18 cellular contexts compared by ENCODE assay signal in genomic region chr6:170404036-170404435, GRCh38.
DNase-seq lines count a peak whose midpoint lies in the region; ATAC-seq, FAIRE-seq and TF ChIP-seq lines count a peak whose summit lies in the region.
"Had no signal": no experiment of that assay in that cellular context is flagged by ENCODE, and none has a peak within 500 bp of the region (broad histone marks: within the 10 kb centered on the region; RNA-seq: fewer than 3 reads in every experiment).

No MANE protein-coding gene starts in this region.

- H3K4me2 ChIP-seq in keratinocyte (ENCODE audit: control insufficient read depth, extremely low read depth, insufficient read depth, low read depth, low read length) (no peak overlapping the region), OCI-LY7 (ENCODE audit: low read length) (no peak overlapping the region)

- DNase-seq in RWPE1 (ENCODE audit: low spot score): no peak
- no peak for DNase-seq in keratinocyte (ENCODE audit: low read depth, low spot score)
- DNase-seq in stimulated activated effector memory CD8-positive, alpha-beta T cell treated with anti-CD3 and anti-CD28 coated beads, Interleukin-12 subunit alpha, Interleukin-12 subunit beta, amount 100 ng/mL, for 72 hours (ENCODE audit: low spot score in 2 of 2): no peak
- no peak for DNase-seq in NAMALWA (ENCODE audit: low spot score)
- DNase-seq in OCI-LY7 (ENCODE audit: low spot score): no peak
- DNase-seq: activated CD4-positive, alpha-beta T cell treated with anti-CD3 and anti-CD28 coated beads, Interleukin-2, amount 50 U/mL, for 4 hours; activated T-cell treated with anti-CD3 and anti-CD28 coated beads, Interleukin-2, amount 50 U/mL, for 1 hour; colonic mucosa; NCI-H1930; NCI-H524; transverse colon had no signal

- no peak overlapping the region for H3K9ac ChIP-seq in keratinocyte (ENCODE audit: control insufficient read depth, extremely low read depth, insufficient read depth, low read length)

- no peak overlapping the region for H2AFZ ChIP-seq in keratinocyte (ENCODE audit: control insufficient read depth, low read length)
- no peak overlapping the region for H2AFZ ChIP-seq in OCI-LY7 (ENCODE audit: low read length)

- no peaks in the 10 kb centered on the region for H3K9me3 Mint-ChIP-seq in stimulated activated effector memory CD8-positive, alpha-beta T cell treated with anti-CD3 and anti-CD28 coated beads, Interleukin-12 subunit alpha, Interleukin-12 subunit beta, amount 100 ng/mL, for 72 hours

- peak overlapping the region; percentile 64 for H3K27ac Mint-ChIP-seq in stimulated activated effector memory CD8-positive, alpha-beta T cell treated with anti-CD3 and anti-CD28 coated beads, Interleukin-12 subunit alpha, Interleukin-12 subunit beta, amount 100 ng/mL, for 72 hours
- H3K27ac Mint-ChIP-seq: activated naive CD8-positive, alpha-beta T cell had no signal

- H3K4me3 ChIP-seq in keratinocyte (ENCODE audit: control insufficient read depth in 2 of 3, extremely low read depth in 1 of 3, insufficient read depth in 2 of 3, low read depth in 1 of 3, low read length in 3 of 3) (no peak overlapping the region), OCI-LY7 (ENCODE audit: low read depth, low read length, poor library complexity, severe bottlenecking) (no peak overlapping the region)
- H3K4me3 ChIP-seq: colonic mucosa, transverse colon had no signal

- dilution Hi-C loops in keratinocyte (cut with MboI; ENCODE audit: extremely low pct_ligation_motif_present, low sequenced_read_pairs): no loop called here

- H3K27me3 ChIP-seq in keratinocyte (ENCODE audit: control insufficient read depth, extremely low read depth, insufficient read depth, low read length): no peaks in the 10 kb centered on the region
- H3K27me3 ChIP-seq: colonic mucosa, transverse colon had no signal

- peaks cover 6% of the 10 kb centered on the region for H3K9me3 ChIP-seq in keratinocyte (ENCODE audit: control insufficient read depth, low read depth, low read length)
- H3K9me3 ChIP-seq in OCI-LY7 (ENCODE audit: low read length): no peaks in the 10 kb centered on the region
- H3K9me3 ChIP-seq: colonic mucosa, transverse colon had no signal

- no peaks in the 10 kb centered on the region for H3K9me2 ChIP-seq in OCI-LY7 (ENCODE audit: insufficient read depth, low read length)

- H3K4me1 ChIP-seq in keratinocyte (ENCODE audit: control insufficient read depth, extremely low read depth, insufficient read depth, low read length): peaks cover 47% of the 10 kb centered on the region
- no peaks in the 10 kb centered on the region for H3K4me1 ChIP-seq in OCI-LY7 (ENCODE audit: insufficient read depth, low read length, poor library complexity, severe bottlenecking)
- H3K4me1 ChIP-seq: colonic mucosa, transverse colon had no signal

- H3K36me3 Mint-ChIP-seq in stimulated activated effector memory CD8-positive, alpha-beta T cell treated with anti-CD3 and anti-CD28 coated beads, Interleukin-12 subunit alpha, Interleukin-12 subunit beta, amount 100 ng/mL, for 72 hours: peaks cover 66% of the 10 kb centered on the region

- H3K79me2 ChIP-seq in keratinocyte (ENCODE audit: control insufficient read depth, insufficient read depth, low read length) (no peaks in the 10 kb centered on the region), OCI-LY7 (ENCODE audit: insufficient read depth, low read depth, low read length) (no peaks in the 10 kb centered on the region)

- POLR2A ChIA-PET in RWPE1 (lab: Yijun Ruan, JAX; ENCODE audit: low non-redundant PET) (no interaction called here), OCI-LY7 (lab: Charles Lee) (no interaction called here)

- H3K4me1 Mint-ChIP-seq in stimulated activated effector memory CD8-positive, alpha-beta T cell treated with anti-CD3 and anti-CD28 coated beads, Interleukin-12 subunit alpha, Interleukin-12 subunit beta, amount 100 ng/mL, for 72 hours: no peaks in the 10 kb centered on the region
- H3K4me1 Mint-ChIP-seq: CD14-positive monocyte had no signal

- H3K4me3 Mint-ChIP-seq in stimulated activated effector memory CD8-positive, alpha-beta T cell treated with anti-CD3 and anti-CD28 coated beads, Interleukin-12 subunit alpha, Interleukin-12 subunit beta, amount 100 ng/mL, for 72 hours: no peak overlapping the region
- H3K4me3 Mint-ChIP-seq: activated naive CD8-positive, alpha-beta T cell; CD14-positive monocyte had no signal

- ATAC-seq in stimulated activated effector memory CD8-positive, alpha-beta T cell treated with anti-CD3 and anti-CD28 coated beads, Interleukin-12 subunit alpha, Interleukin-12 subunit beta, amount 100 ng/mL, for 72 hours: no peak
- ATAC-seq in HG03159 (IDR thresholded peaks at IDR 0.05; ENCODE audit: unreplicated experiment): no peak
- no peak for ATAC-seq in HG03439 (IDR thresholded peaks at IDR 0.05; ENCODE audit: unreplicated experiment)
- ATAC-seq: sciatic nerve had no signal

- CTCF ChIA-PET in RWPE1 (lab: Yijun Ruan, JAX) (no interaction called here), OCI-LY7 (lab: Charles Lee; ENCODE audit: unreplicated experiment) (no interaction called here)

- no TSS peak for BruUV-seq in OCI-LY7 (replicated peaks; lab: Mats Ljungman, UMichigan)

- no peaks in the 10 kb centered on the region for H3K9me1 ChIP-seq in keratinocyte (ENCODE audit: control insufficient read depth, extremely low read depth, insufficient read depth, low read length)

- intact Hi-C loops in OCI-LY7 (cut with micrococcal nuclease; ENCODE audit: unreplicated experiment): no loop called here

- H3K27ac ChIP-seq in RWPE1 (peak overlapping the region; percentile 62), cingulate gyrus (ENCODE audit: low read depth, low read length) (peak overlapping the region; percentile 56), keratinocyte (ENCODE audit: control insufficient read depth, insufficient read depth, low read length) (peak overlapping the region; percentile 96), OCI-LY7 (ENCODE audit: low read depth, low read length, poor library complexity, severe bottlenecking) (no peak overlapping the region)
- H3K27ac ChIP-seq: colonic mucosa, transverse colon had no signal

- TF ChIP-seq CTCF in RWPE1 (conservative IDR thresholded peaks at IDR 0.05; ENCODE audit: low read depth) (no peak), keratinocyte (optimal IDR thresholded peaks at IDR 0.05 in 1 of 3, IDR thresholded peaks at IDR 0.05 in 1 of 3, conservative IDR thresholded peaks at IDR 0.05 in 1 of 3; ENCODE audit: extremely low read depth in 1 of 3, insufficient read depth in 2 of 3, low read length in 3 of 3) (no peak), OCI-LY7 (conservative IDR thresholded peaks at IDR 0.05; ENCODE audit: low read length) (no peak)

- FAIRE-seq in keratinocyte (lab: Jason Lieb, UNC): no peak
- FAIRE-seq: TTC549 had no signal

- H4K20me1 ChIP-seq in keratinocyte (ENCODE audit: control insufficient read depth, extremely low read depth, insufficient read depth, low read length): no peaks in the 10 kb centered on the region
- no peaks in the 10 kb centered on the region for H4K20me1 ChIP-seq in OCI-LY7 (ENCODE audit: insufficient read depth, low read length)

- H3K36me3 ChIP-seq in keratinocyte (ENCODE audit: control insufficient read depth in 2 of 2, extremely low read depth in 1 of 2, insufficient read depth in 2 of 2, low read length in 2 of 2) (peaks cover 14 to 26% of the 10 kb centered on the region in 2 experiments), OCI-LY7 (ENCODE audit: insufficient read depth, low read length) (peaks cover 50% of the 10 kb centered on the region)
- H3K36me3 ChIP-seq: colonic mucosa had no signal
